In genomic region chr21:46620846-46621245, GRCh38 we compare ENCODE assay signal across 21 cellular contexts. TPM values are rescaled to one million over a fixed set of nuclear protein-coding genes. Genes with fewer than 3 reads are reported as not detected.
DNase-seq lines count a peak whose midpoint lies in the region; ATAC-seq and TF ChIP-seq lines count a peak whose summit lies in the region.
"Had no signal": no experiment of that assay in that cellular context is flagged by ENCODE, and none has a peak within 500 bp of the region (broad histone marks: within the 10 kb centered on the region; RNA-seq: fewer than 3 reads in every experiment).

No MANE protein-coding gene starts in this region.

- H3K18ac ChIP-seq in neuronal stem cell (ENCODE audit: low read length), result peak overlapping the region; percentile 92

- H3K4me3 ChIP-seq in BLaER1 treated with 17β-estradiol and CSF1 and Interleukin-3, amounts not matched to agents 10 nM and 100 nM, result no peak overlapping the region
- H3K4me3 ChIP-seq in Loucy (ENCODE audit: low read length, poor library complexity, severe bottlenecking), result no peak overlapping the region
- H3K4me3 ChIP-seq in ectodermal cell (ENCODE audit: insufficient read depth, low read depth, low read length), result no peak overlapping the region
- H3K4me3 ChIP-seq in neuronal stem cell (ENCODE audit: low read length in 2 of 2), result peak overlapping the region in 1 of 2 donors; percentile 2
- H3K4me3 ChIP-seq in body of pancreas, result no peak overlapping the region
- H3K4me3 ChIP-seq: gastrocnemius medialis, lung, right atrium auricular region had no signal

- H2BK5ac ChIP-seq in neuronal stem cell (ENCODE audit: low read length), result peak overlapping the region; percentile 50

- H2AK5ac ChIP-seq in neuronal stem cell (ENCODE audit: low read depth, low read length), result peak overlapping the region; percentile 51

- no peaks in the 10 kb centered on the region for H4K20me1 ChIP-seq in BLaER1 treated with 17β-estradiol and CSF1 and Interleukin-3, amounts not matched to agents 10 nM and 100 nM
- H4K20me1 ChIP-seq in Loucy (ENCODE audit: insufficient read depth, low read length, poor library complexity, severe bottlenecking), result no peaks in the 10 kb centered on the region

- peak overlapping the region; percentile 81 for H4K91ac ChIP-seq in neuronal stem cell (ENCODE audit: low read depth, low read length, poor library complexity)

- peaks cover 23 to 66% (median 31%) of the 10 kb centered on the region in 10 experiments for H3K4me1 ChIP-seq in BLaER1 treated with 17β-estradiol and CSF1 and Interleukin-3, amounts not matched to agents 10 nM and 100 nM
- H3K4me1 ChIP-seq in Loucy (ENCODE audit: insufficient read depth, low read length, poor library complexity, severe bottlenecking) (peaks cover 45% of the 10 kb centered on the region), ectodermal cell (ENCODE audit: control insufficient read depth, insufficient read depth, low read length) (peaks cover 28% of the 10 kb centered on the region), neuronal stem cell (ENCODE audit: control insufficient read depth in 2 of 2, insufficient read depth in 1 of 2, low read depth in 1 of 2, low read length in 2 of 2) (peaks cover 13 to 21% of the 10 kb centered on the region in 2 donors), body of pancreas (peaks cover 14% of the 10 kb centered on the region)
- H3K4me1 ChIP-seq: gastrocnemius medialis, right atrium auricular region had no signal

- intact Hi-C loops in body of pancreas (cut with DNase I), result no loop called here

- 0 out of 2 replicates have a peak, but pooled peaks cover 3% of the 10 kb centered on the region for H3F3A ChIP-seq in Loucy (ENCODE audit: low read depth)

- H3K36me3 ChIP-seq in BLaER1 treated with 17β-estradiol and CSF1 and Interleukin-3, amounts not matched to agents 10 nM and 100 nM, result peaks cover 0 to 12% (median 0%) of the 10 kb centered on the region in 11 experiments; a peak in 5 of 22 replicates
- no peaks in the 10 kb centered on the region for H3K36me3 ChIP-seq in Loucy (ENCODE audit: insufficient read depth, low read length)
- H3K36me3 ChIP-seq in ectodermal cell (ENCODE audit: control insufficient read depth, insufficient read depth, low read length), result no peaks in the 10 kb centered on the region
- no peaks in the 10 kb centered on the region for H3K36me3 ChIP-seq in neuronal stem cell (replicated peaks in 1 of 2; ENCODE audit: control insufficient read depth in 2 of 2, insufficient read depth in 2 of 2, low read length in 2 of 2)
- no peaks in the 10 kb centered on the region for H3K36me3 ChIP-seq in body of pancreas (replicated peaks in 1 of 2; ENCODE audit: insufficient read depth in 1 of 2, low read depth in 2 of 2)
- H3K36me3 ChIP-seq: gastrocnemius medialis, right atrium auricular region had no signal

- peak overlapping the region; percentile 33 for H2BK15ac ChIP-seq in neuronal stem cell (ENCODE audit: low read length)

- H2AFZ ChIP-seq in Loucy (ENCODE audit: low read length), result 0 out of 2 replicates have a peak overlapping the region, but pooled peaks have one; percentile 2
- peak overlapping the region; percentile 72 for H2AFZ ChIP-seq in neuronal stem cell (ENCODE audit: low read length)

- peak overlapping the region in 9 of 11 experiments; percentile 81 to 93 (median 89); a peak in 14 of 22 replicates for H3K27ac ChIP-seq in BLaER1 treated with 17β-estradiol and CSF1 and Interleukin-3, amounts not matched to agents 10 nM and 100 nM
- H3K27ac ChIP-seq in ectodermal cell (ENCODE audit: insufficient read depth, low read depth, low read length, poor library complexity, severe bottlenecking) (peak overlapping the region; percentile 97), neuronal stem cell (replicated peaks; ENCODE audit: low read length) (peak overlapping the region; percentile 78), body of pancreas (no peak overlapping the region)
- H3K27ac ChIP-seq: gastrocnemius medialis had no signal

- no peak overlapping the region for H3K4ac ChIP-seq in neuronal stem cell (ENCODE audit: low read length)

- H3K27me3 ChIP-seq in BLaER1 treated with 17β-estradiol and CSF1 and Interleukin-3, amounts not matched to agents 10 nM and 100 nM, result no peaks in the 10 kb centered on the region
- H3K27me3 ChIP-seq in Loucy (ENCODE audit: insufficient read depth, low read length, poor library complexity, severe bottlenecking) (no peaks in the 10 kb centered on the region), ectodermal cell (ENCODE audit: control insufficient read depth, insufficient read depth, low read length, poor library complexity, severe bottlenecking) (no peaks in the 10 kb centered on the region), neuronal stem cell (ENCODE audit: control insufficient read depth in 3 of 3, insufficient read depth in 3 of 3, low read depth in 1 of 3, low read length in 3 of 3) (no peaks in the 10 kb centered on the region), body of pancreas (no peaks in the 10 kb centered on the region)
- H3K27me3 ChIP-seq: right atrium auricular region had no signal

- no peaks in the 10 kb centered on the region for H3K79me1 ChIP-seq in neuronal stem cell (ENCODE audit: low read depth, low read length)

- ATAC-seq in body of pancreas (no peak), HG03469 (IDR thresholded peaks at IDR 0.05; ENCODE audit: unreplicated experiment) (no peak), GM19023 (IDR thresholded peaks at IDR 0.05; ENCODE audit: unreplicated experiment) (no peak)
- ATAC-seq: activated CD4-positive, alpha-beta T cell treated with anti-CD3 and anti-CD28 coated beads for 36 hours; gastrocnemius medialis; stimulated activated naive CD8-positive, alpha-beta T cell treated with anti-CD3 and anti-CD28 coated beads, Interleukin-15, amount 100 ng/mL, for 72 hours had no signal

- H3K23ac ChIP-seq in neuronal stem cell (ENCODE audit: low read depth, low read length, poor library complexity), result no peak overlapping the region

- peak overlapping the region; percentile 89 for H2BK12ac ChIP-seq in neuronal stem cell (ENCODE audit: low read length)

- H3K9me3 ChIP-seq in BLaER1 treated with 17β-estradiol and CSF1 and Interleukin-3, amounts not matched to agents 10 nM and 100 nM (replicated peaks in 1 of 11), result peaks cover 15 to 41% (median 19%) of the 10 kb centered on the region in 11 experiments
- peaks cover 4% of the 10 kb centered on the region; the same call in 1 of the 2 replicates for H3K9me3 ChIP-seq in Loucy (ENCODE audit: insufficient read depth, low read depth, low read length)
- no peaks in the 10 kb centered on the region for H3K9me3 ChIP-seq in ectodermal cell (ENCODE audit: control insufficient read depth, low read length)
- H3K9me3 ChIP-seq in neuronal stem cell (replicated peaks in 1 of 2; ENCODE audit: control insufficient read depth in 2 of 2, insufficient read depth in 1 of 2, low read depth in 1 of 2, low read length in 2 of 2), result peaks cover 11 to 44% of the 10 kb centered on the region in 2 donors
- peaks cover 0 to 7% (median 0%) of the 10 kb centered on the region in 3 donors for H3K9me3 ChIP-seq in body of pancreas

- no peaks in the 10 kb centered on the region for H3K9me2 ChIP-seq in Loucy (replicated peaks; ENCODE audit: low read depth, low read length)

- TF ChIP-seq CTCF in Loucy (conservative IDR thresholded peaks at IDR 0.05; ENCODE audit: low read length), result no peak
- TF ChIP-seq CTCF in body of pancreas (IDR thresholded peaks at IDR 0.05), result no peak

- no peaks in the 10 kb centered on the region for H3K79me2 ChIP-seq in Loucy (ENCODE audit: insufficient read depth, low read length)

- no peak overlapping the region for H4K8ac ChIP-seq in neuronal stem cell (ENCODE audit: low read depth, low read length)

- DNase-seq in neuronal stem cell (ENCODE audit: low spot score) (no peak), body of pancreas (no peak), NCI-H524 (lab: John Stamatoyannopoulos, UW) (no peak)
- DNase-seq: activated CD4-positive, alpha-beta T cell treated with anti-CD3 and anti-CD28 coated beads for 36 hours; cerebellar nuclear complex; gastrocnemius medialis; HCEC 1CT; NCI-H2081 treated with DMSO at 0.1 percent for 48 hours; NCI-H526 treated with DMSO at 0.1 percent for 48 hours; nephron progenitor cell; stimulated activated naive CD8-positive, alpha-beta T cell treated with anti-CD3 and anti-CD28 coated beads, Interleukin-15, amount 100 ng/mL, for 72 hours; T-helper 9 cell had no signal

- H2BK120ac ChIP-seq in neuronal stem cell (ENCODE audit: low read depth, low read length), result no peak overlapping the region

- peak overlapping the region; percentile 65 to 86 (median 77); a peak in 19 of 22 replicates for H3K4me2 ChIP-seq in BLaER1 treated with 17β-estradiol and CSF1 and Interleukin-3, amounts not matched to agents 10 nM and 100 nM
- H3K4me2 ChIP-seq in Loucy (ENCODE audit: low read depth, low read length, poor library complexity, severe bottlenecking) (no peak overlapping the region), neuronal stem cell (ENCODE audit: insufficient read depth, low read length, poor library complexity, severe bottlenecking) (no peak overlapping the region)

- H3K14ac ChIP-seq in neuronal stem cell (ENCODE audit: low read length), result no peak overlapping the region

- H3K9ac ChIP-seq in BLaER1 treated with 17β-estradiol and CSF1 and Interleukin-3, amounts not matched to agents 10 nM and 100 nM, result no peak overlapping the region; a peak in 1 of 22 replicates
- no peak overlapping the region for H3K9ac ChIP-seq in Loucy (ENCODE audit: low read depth, low read length, poor library complexity, severe bottlenecking)
- H3K9ac ChIP-seq in neuronal stem cell (ENCODE audit: low read depth, low read length, poor library complexity), result no peak overlapping the region

- WGBS in ectodermal cell, 2 experiments, result 96 to 97% methylated on average over 7 of the region's 7 CpGs
- no CpG with 5 or more reads among the region's 7 CpGs for WGBS in neuronal stem cell (ENCODE audit: extremely low coverage in 2 of 2, insufficient read length in 2 of 2, insufficient replicate concordance in 1 of 2), 2 donors
- WGBS in body of pancreas, 2 donors, result 79 to 82% methylated on average over 7 of the region's 7 CpGs

- TF ChIP-seq POLR2A in body of pancreas (IDR thresholded peaks at IDR 0.05), result no peak

RNA-seq across cellular contexts. Expression of gene PRMT2, which starts 14.6 kb away (rescaled TPM):
- 127 TPM for polyA plus RNA-seq in ectodermal cell (2013, experiment 1 of 4)
- 119 TPM for polyA plus RNA-seq in ectodermal cell (2013, experiment 2 of 4)
- 83.9 TPM for polyA plus RNA-seq in ectodermal cell (2013, experiment 3 of 4)
- polyA plus RNA-seq in ectodermal cell (2013, experiment 4 of 4), result 96.3 TPM
- 60.6 TPM for polyA plus RNA-seq in neuronal stem cell (2013, experiment 1 of 2)
- 61.2 TPM for polyA plus RNA-seq in neuronal stem cell (2013, experiment 2 of 2)
- total RNA-seq in body of pancreas, result 10 to 100 TPM; 30.0 to 63.6 TPM

RNA-seq across cellular contexts. Expression of gene S100B, which starts 16.0 kb away (rescaled TPM):
- polyA plus RNA-seq in ectodermal cell (2013, experiment 1 of 4), result 3.0 TPM
- 2.3 TPM for polyA plus RNA-seq in ectodermal cell (2013, experiment 2 of 4)
- 3.4 TPM for polyA plus RNA-seq in ectodermal cell (2013, experiment 3 of 4)
- 4.8 TPM for polyA plus RNA-seq in ectodermal cell (2013, experiment 4 of 4)
- 1.1 TPM for polyA plus RNA-seq in neuronal stem cell (2013, experiment 1 of 2)
- 0.96 TPM for polyA plus RNA-seq in neuronal stem cell (2013, experiment 2 of 2)
- 10 to 100 TPM in 1 of 2 donors, 1 to 10 TPM in 1; 2.6 to 33.9 TPM for total RNA-seq in body of pancreas
- total RNA-seq: activated CD4-positive, alpha-beta T cell treated with anti-CD3 and anti-CD28 coated beads for 36 hours; Calu3; endothelial cell of umbilical vein had no signal
- polyA plus RNA-seq: endothelial cell of umbilical vein had no signal

Comparison
In these comparisons a context has a peak if more than half of its experiments do, and no peak if none do; other contexts are left out.
1. H3K27ac ChIP-seq: peak in BLaER1 treated with 17β-estradiol and CSF1 and Interleukin-3, amounts not matched to agents 10 nM and 100 nM (9 of 11), ectodermal cell (single experiment) and neuronal stem cell (single experiment); none in body of pancreas (0 of 4).
2. H3K4me2 ChIP-seq: peak in BLaER1 treated with 17β-estradiol and CSF1 and Interleukin-3, amounts not matched to agents 10 nM and 100 nM (11 of 11); none in Loucy (single experiment) and neuronal stem cell (single experiment).